Comparison of ENCODE assay signal across 1 cellular context in the genomic region with DNA sequence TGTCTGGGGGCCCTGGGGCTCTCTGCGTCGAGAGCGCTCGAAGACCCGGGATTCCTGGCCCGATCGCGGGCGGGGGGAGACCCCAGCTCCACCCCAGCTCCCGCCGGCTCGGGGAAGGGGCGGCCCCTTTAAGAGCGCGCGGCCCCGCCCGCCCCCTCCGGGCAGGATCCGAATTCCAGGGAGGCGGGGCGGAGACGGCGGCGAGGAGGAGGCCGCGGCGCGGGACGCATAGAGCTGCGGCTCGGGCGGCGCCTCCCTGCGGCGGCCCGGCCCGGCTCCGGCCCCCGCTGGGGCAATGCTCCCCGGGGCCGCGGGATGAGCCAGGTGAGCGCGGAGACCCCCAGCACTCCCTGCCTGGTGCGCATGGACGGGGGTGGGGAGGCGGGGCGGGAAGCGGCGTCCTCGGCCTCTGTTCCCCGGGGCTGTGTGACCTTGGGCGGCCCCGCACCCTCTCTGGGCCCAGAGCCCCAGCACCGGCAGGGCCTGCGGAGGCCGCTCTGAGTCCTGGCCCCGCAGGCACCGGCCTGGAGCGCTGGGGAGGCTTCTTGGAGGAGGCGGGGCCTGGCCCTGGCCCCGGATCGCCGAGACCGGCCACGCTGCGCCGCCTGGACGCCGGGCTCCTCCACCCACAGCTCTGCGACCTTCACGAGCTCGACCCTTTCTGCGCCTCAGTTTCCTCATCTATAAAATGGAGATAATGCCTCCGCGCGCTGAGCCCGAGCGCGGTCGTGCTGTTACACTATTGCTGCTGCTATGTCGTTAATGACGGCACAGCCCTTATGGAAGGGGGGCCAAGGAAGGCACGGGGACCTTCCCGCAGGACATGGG.
TF ChIP-seq lines count a peak whose summit lies in the region.

No MANE protein-coding gene starts in this region.

TF ChIP-seq in WTC11, 78 proteins besides CTCF, POLR2A, EP300 and RAD21 (continued from another document):
- TF ChIP-seq, protein P1, sequence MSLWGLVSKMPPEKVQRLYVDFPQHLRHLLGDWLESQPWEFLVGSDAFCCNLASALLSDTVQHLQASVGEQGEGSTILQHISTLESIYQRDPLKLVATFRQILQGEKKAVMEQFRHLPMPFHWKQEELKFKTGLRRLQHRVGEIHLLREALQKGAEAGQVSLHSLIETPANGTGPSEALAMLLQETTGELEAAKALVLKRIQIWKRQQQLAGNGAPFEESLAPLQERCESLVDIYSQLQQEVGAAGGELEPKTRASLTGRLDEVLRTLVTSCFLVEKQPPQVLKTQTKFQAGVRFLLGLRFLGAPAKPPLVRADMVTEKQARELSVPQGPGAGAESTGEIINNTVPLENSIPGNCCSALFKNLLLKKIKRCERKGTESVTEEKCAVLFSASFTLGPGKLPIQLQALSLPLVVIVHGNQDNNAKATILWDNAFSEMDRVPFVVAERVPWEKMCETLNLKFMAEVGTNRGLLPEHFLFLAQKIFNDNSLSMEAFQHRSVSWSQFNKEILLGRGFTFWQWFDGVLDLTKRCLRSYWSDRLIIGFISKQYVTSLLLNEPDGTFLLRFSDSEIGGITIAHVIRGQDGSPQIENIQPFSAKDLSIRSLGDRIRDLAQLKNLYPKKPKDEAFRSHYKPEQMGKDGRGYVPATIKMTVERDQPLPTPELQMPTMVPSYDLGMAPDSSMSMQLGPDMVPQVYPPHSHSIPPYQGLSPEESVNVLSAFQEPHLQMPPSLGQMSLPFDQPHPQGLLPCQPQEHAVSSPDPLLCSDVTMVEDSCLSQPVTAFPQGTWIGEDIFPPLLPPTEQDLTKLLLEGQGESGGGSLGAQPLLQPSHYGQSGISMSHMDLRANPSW (CRISPR knock-in tag; conservative IDR thresholded peaks at IDR 0.05; ENCODE audit: low read depth) = no peak
- TF ChIP-seq, protein P2, sequence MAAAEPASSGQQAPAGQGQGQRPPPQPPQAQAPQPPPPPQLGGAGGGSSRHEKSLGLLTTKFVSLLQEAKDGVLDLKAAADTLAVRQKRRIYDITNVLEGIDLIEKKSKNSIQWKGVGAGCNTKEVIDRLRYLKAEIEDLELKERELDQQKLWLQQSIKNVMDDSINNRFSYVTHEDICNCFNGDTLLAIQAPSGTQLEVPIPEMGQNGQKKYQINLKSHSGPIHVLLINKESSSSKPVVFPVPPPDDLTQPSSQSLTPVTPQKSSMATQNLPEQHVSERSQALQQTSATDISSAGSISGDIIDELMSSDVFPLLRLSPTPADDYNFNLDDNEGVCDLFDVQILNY (CRISPR knock-in tag; IDR thresholded peaks at IDR 0.05) = peak; percentile 75; the same call in 1 of the 2 replicates
- TF ChIP-seq, protein P3, sequence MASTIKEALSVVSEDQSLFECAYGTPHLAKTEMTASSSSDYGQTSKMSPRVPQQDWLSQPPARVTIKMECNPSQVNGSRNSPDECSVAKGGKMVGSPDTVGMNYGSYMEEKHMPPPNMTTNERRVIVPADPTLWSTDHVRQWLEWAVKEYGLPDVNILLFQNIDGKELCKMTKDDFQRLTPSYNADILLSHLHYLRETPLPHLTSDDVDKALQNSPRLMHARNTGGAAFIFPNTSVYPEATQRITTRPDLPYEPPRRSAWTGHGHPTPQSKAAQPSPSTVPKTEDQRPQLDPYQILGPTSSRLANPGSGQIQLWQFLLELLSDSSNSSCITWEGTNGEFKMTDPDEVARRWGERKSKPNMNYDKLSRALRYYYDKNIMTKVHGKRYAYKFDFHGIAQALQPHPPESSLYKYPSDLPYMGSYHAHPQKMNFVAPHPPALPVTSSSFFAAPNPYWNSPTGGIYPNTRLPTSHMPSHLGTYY (CRISPR knock-in tag; IDR thresholded peaks at IDR 0.05) = no peak
- TF ChIP-seq ZNF423 (CRISPR knock-in tag; IDR thresholded peaks at IDR 0.05) (peak; percentile 63; the same call in 1 of the 2 replicates), ESRRA (CRISPR knock-in tag; IDR thresholded peaks at IDR 0.05; ENCODE audit: borderline replicate concordance) (peak; percentile 82; the same call in 1 of the 2 replicates), CREB1 (CRISPR knock-in tag; IDR thresholded peaks at IDR 0.05) (no peak), TEAD1 (CRISPR knock-in tag; IDR thresholded peaks at IDR 0.05) (peak; percentile 56; the same call in 1 of the 2 replicates), ZNF317 (CRISPR knock-in tag; IDR thresholded peaks at IDR 0.05; ENCODE audit: borderline replicate concordance, low read depth) (0 out of 2 replicates have a peak, but pooled peaks have one; percentile 7)
